ENCODE assay signal across 1 cellular context in the genomic region with DNA sequence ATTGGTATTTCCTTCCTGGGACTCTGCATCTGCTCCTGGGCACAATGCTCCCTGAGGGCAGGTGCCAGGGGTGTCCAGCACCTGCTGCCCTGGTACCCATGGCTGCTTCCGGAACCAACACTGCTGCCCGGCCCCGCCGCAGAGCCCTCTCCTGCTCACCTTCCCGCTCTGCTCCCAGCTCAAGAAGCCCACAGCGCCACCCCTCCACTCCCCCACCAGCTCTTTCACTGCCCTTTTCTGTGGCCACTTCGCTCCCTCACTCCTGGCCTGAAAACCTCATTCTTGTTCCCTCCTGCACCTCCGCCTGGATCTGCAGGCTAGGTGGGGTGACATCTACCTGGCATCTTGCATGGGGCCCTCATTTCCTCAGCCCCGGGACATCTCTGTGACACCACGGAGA.
TF ChIP-seq lines count a peak whose summit lies in the region.

No MANE protein-coding gene starts in this region.

TF ChIP-seq in GM23338, 12 proteins besides CTCF, POLR2A, EP300 and RAD21 (continued from another document):
- TF ChIP-seq, protein P1, sequence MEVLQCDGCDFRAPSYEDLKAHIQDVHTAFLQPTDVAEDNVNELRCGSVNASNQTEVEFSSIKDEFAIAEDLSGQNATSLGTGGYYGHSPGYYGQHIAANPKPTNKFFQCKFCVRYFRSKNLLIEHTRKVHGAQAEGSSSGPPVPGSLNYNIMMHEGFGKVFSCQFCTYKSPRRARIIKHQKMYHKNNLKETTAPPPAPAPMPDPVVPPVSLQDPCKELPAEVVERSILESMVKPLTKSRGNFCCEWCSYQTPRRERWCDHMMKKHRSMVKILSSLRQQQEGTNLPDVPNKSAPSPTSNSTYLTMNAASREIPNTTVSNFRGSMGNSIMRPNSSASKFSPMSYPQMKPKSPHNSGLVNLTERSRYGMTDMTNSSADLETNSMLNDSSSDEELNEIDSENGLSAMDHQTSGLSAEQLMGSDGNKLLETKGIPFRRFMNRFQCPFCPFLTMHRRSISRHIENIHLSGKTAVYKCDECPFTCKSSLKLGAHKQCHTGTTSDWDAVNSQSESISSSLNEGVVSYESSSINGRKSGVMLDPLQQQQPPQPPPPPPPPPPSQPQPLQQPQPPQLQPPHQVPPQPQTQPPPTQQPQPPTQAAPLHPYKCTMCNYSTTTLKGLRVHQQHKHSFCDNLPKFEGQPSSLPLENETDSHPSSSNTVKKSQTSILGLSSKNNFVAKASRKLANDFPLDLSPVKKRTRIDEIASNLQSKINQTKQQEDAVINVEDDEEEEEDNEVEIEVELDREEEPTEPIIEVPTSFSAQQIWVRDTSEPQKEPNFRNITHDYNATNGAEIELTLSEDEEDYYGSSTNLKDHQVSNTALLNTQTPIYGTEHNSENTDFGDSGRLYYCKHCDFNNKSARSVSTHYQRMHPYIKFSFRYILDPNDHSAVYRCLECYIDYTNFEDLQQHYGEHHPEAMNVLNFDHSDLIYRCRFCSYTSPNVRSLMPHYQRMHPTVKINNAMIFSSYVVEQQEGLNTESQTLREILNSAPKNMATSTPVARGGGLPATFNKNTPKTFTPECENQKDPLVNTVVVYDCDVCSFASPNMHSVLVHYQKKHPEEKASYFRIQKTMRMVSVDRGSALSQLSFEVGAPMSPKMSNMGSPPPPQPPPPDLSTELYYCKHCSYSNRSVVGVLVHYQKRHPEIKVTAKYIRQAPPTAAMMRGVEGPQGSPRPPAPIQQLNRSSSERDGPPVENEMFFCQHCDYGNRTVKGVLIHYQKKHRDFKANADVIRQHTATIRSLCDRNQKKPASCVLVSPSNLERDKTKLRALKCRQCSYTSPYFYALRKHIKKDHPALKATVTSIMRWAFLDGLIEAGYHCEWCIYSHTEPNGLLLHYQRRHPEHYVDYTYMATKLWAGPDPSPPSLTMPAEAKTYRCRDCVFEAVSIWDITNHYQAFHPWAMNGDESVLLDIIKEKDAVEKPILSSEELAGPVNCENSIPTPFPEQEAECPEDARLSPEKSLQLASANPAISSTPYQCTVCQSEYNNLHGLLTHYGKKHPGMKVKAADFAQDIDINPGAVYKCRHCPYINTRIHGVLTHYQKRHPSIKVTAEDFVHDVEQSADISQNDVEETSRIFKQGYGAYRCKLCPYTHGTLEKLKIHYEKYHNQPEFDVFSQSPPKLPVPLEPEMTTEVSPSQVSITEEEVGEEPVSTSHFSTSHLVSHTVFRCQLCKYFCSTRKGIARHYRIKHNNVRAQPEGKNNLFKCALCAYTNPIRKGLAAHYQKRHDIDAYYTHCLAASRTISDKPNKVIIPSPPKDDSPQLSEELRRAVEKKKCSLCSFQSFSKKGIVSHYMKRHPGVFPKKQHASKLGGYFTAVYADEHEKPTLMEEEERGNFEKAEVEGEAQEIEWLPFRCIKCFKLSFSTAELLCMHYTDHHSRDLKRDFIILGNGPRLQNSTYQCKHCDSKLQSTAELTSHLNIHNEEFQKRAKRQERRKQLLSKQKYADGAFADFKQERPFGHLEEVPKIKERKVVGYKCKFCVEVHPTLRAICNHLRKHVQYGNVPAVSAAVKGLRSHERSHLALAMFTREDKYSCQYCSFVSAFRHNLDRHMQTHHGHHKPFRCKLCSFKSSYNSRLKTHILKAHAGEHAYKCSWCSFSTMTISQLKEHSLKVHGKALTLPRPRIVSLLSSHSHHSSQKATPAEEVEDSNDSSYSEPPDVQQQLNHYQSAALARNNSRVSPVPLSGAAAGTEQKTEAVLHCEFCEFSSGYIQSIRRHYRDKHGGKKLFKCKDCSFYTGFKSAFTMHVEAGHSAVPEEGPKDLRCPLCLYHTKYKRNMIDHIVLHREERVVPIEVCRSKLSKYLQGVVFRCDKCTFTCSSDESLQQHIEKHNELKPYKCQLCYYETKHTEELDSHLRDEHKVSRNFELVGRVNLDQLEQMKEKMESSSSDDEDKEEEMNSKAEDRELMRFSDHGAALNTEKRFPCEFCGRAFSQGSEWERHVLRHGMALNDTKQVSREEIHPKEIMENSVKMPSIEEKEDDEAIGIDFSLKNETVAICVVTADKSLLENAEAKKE (CRISPR knock-in tag; IDR thresholded peaks at IDR 0.05) = no peak
- TF ChIP-seq NANOG (IDR thresholded peaks at IDR 0.05; ENCODE audit: borderline replicate concordance) = no peak
- TF ChIP-seq, protein P2, sequence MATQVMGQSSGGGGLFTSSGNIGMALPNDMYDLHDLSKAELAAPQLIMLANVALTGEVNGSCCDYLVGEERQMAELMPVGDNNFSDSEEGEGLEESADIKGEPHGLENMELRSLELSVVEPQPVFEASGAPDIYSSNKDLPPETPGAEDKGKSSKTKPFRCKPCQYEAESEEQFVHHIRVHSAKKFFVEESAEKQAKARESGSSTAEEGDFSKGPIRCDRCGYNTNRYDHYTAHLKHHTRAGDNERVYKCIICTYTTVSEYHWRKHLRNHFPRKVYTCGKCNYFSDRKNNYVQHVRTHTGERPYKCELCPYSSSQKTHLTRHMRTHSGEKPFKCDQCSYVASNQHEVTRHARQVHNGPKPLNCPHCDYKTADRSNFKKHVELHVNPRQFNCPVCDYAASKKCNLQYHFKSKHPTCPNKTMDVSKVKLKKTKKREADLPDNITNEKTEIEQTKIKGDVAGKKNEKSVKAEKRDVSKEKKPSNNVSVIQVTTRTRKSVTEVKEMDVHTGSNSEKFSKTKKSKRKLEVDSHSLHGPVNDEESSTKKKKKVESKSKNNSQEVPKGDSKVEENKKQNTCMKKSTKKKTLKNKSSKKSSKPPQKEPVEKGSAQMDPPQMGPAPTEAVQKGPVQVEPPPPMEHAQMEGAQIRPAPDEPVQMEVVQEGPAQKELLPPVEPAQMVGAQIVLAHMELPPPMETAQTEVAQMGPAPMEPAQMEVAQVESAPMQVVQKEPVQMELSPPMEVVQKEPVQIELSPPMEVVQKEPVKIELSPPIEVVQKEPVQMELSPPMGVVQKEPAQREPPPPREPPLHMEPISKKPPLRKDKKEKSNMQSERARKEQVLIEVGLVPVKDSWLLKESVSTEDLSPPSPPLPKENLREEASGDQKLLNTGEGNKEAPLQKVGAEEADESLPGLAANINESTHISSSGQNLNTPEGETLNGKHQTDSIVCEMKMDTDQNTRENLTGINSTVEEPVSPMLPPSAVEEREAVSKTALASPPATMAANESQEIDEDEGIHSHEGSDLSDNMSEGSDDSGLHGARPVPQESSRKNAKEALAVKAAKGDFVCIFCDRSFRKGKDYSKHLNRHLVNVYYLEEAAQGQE (IDR thresholded peaks at IDR 0.05; ENCODE audit: unreplicated experiment) = no peak
- TF ChIP-seq, protein P3, sequence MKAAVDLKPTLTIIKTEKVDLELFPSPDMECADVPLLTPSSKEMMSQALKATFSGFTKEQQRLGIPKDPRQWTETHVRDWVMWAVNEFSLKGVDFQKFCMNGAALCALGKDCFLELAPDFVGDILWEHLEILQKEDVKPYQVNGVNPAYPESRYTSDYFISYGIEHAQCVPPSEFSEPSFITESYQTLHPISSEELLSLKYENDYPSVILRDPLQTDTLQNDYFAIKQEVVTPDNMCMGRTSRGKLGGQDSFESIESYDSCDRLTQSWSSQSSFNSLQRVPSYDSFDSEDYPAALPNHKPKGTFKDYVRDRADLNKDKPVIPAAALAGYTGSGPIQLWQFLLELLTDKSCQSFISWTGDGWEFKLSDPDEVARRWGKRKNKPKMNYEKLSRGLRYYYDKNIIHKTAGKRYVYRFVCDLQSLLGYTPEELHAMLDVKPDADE (IDR thresholded peaks at IDR 0.05) = no peak
TF ChIP-seq in GM23338: peak in this region for 0.
